In genomic region chrX:4735299-4735698, GRCh38 we compare ENCODE assay signal across 27 cellular contexts.
"Had no signal": no experiment of that assay in that cellular context is flagged by ENCODE, and none has a peak within 500 bp of the region (broad histone marks: within the 10 kb centered on the region; RNA-seq: fewer than 3 reads in every experiment).

No MANE protein-coding gene starts in this region.

- H3K4me1 Mint-ChIP-seq: natural killer cell; nephron; neural progenitor cell; stimulated activated effector memory CD8-positive, alpha-beta T cell treated with anti-CD3 and anti-CD28 coated beads, Interleukin-12 subunit alpha, Interleukin-12 subunit beta, amount 100 ng/mL, for 72 hours; stimulated activated naive B cell treated with anti-CD40 and anti-IgM and Interleukin-4, amounts not matched to agents 10 μg/mL and 1 μg/mL and 100 μg/mL, for 72 hours had no signal

- DNase-seq: natural killer cell; occipital lobe; ovary; posterior cingulate gyrus; psoas muscle; right cardiac atrium; stimulated activated CD4-positive, alpha-beta T cell treated with anti-CD3 and anti-CD28 coated beads, Interleukin-15, amount 100 ng/mL, for 24 hours; stimulated activated CD4-positive, alpha-beta T cell treated with anti-CD3 and anti-CD28 coated beads, Interleukin-2, amount 100 ng/mL, for 24 hours; stimulated activated CD4-positive, alpha-beta T cell treated with anti-CD3 and anti-CD28 coated beads, Interleukin-2, amount 100 ng/mL, for 48 hours; stimulated activated CD4-positive, alpha-beta T cell treated with anti-CD3 and anti-CD28 coated beads, Interleukin-4, amount 100 ng/mL, for 24 hours; stimulated activated naive B cell treated with anti-CD40 and anti-IgM and Interleukin-4, amounts not matched to agents 10 μg/mL and 1 μg/mL and 100 μg/mL, for 72 hours; stimulated activated naive CD4-positive, alpha-beta T cell treated with Interleukin-2 at 50 U/mL for 16 hours; stomach; thyroid gland; trophoblast cell; upper lobe of left lung had no signal

- H3K9me3 Mint-ChIP-seq: neural progenitor cell; stimulated activated effector memory CD8-positive, alpha-beta T cell treated with anti-CD3 and anti-CD28 coated beads, Interleukin-12 subunit alpha, Interleukin-12 subunit beta, amount 100 ng/mL, for 72 hours; stimulated activated naive CD8-positive, alpha-beta T cell treated with anti-CD3 and anti-CD28 coated beads, Interleukin-15, Interleukin-2, amounts not matched to agents 100 ng/mL and 50 ng/mL, for 24 hours had no signal

- H3K4me3 Mint-ChIP-seq: natural killer cell; nephron; neural progenitor cell; stimulated activated effector memory CD8-positive, alpha-beta T cell treated with anti-CD3 and anti-CD28 coated beads, Interleukin-12 subunit alpha, Interleukin-12 subunit beta, amount 100 ng/mL, for 72 hours; stimulated activated naive B cell treated with anti-CD40 and anti-IgM and Interleukin-4, amounts not matched to agents 10 μg/mL and 1 μg/mL and 100 μg/mL, for 72 hours; stimulated activated naive CD8-positive, alpha-beta T cell treated with anti-CD3 and anti-CD28 coated beads, Interleukin-15, Interleukin-2, amounts not matched to agents 100 ng/mL and 50 ng/mL, for 24 hours had no signal

- H2AFZ ChIP-seq: neural progenitor cell, parathyroid adenoma had no signal

- H3K36me3 ChIP-seq: neural progenitor cell, ovary, stomach, thoracic aorta, thyroid gland, tibial nerve, upper lobe of left lung, vagina had no signal

- H3K36me3 Mint-ChIP-seq: natural killer cell; neural progenitor cell; stimulated activated effector memory CD8-positive, alpha-beta T cell treated with anti-CD3 and anti-CD28 coated beads, Interleukin-12 subunit alpha, Interleukin-12 subunit beta, amount 100 ng/mL, for 72 hours; stimulated activated naive B cell treated with anti-CD40 and anti-IgM and Interleukin-4, amounts not matched to agents 10 μg/mL and 1 μg/mL and 100 μg/mL, for 72 hours had no signal

- H3K4me1 ChIP-seq: neural progenitor cell, parathyroid adenoma, psoas muscle, stomach, thyroid gland, tibial nerve, upper lobe of left lung, vagina had no signal

- H3K27me3 ChIP-seq: neural progenitor cell, ovary, stomach, thyroid gland, tibial nerve, upper lobe of left lung, vagina had no signal

- H3K79me2 ChIP-seq: parathyroid adenoma had no signal

- H3K4me3 ChIP-seq: neural progenitor cell, ovary, psoas muscle, skin epidermis, stomach, thoracic aorta, thyroid gland, tibial nerve, upper lobe of left lung, vagina had no signal

- H3K9ac ChIP-seq: neural progenitor cell, parathyroid adenoma had no signal

- H3K27me3 Mint-ChIP-seq: progenitor cell of endocrine pancreas; stimulated activated naive B cell treated with anti-CD40 and anti-IgM and Interleukin-4, amounts not matched to agents 10 μg/mL and 1 μg/mL and 100 μg/mL, for 72 hours; stimulated activated naive CD8-positive, alpha-beta T cell treated with anti-CD3 and anti-CD28 coated beads, Interleukin-15, Interleukin-2, amounts not matched to agents 100 ng/mL and 50 ng/mL, for 24 hours had no signal

- H3K9me3 ChIP-seq: ovary, psoas muscle, stomach, thoracic aorta, thyroid gland, tibial nerve, upper lobe of left lung, vagina had no signal

- H3K27ac Mint-ChIP-seq: natural killer cell; nephron; neural progenitor cell; progenitor cell of endocrine pancreas; stimulated activated effector memory CD8-positive, alpha-beta T cell treated with anti-CD3 and anti-CD28 coated beads, Interleukin-12 subunit alpha, Interleukin-12 subunit beta, amount 100 ng/mL, for 72 hours; stimulated activated naive B cell treated with anti-CD40 and anti-IgM and Interleukin-4, amounts not matched to agents 10 μg/mL and 1 μg/mL and 100 μg/mL, for 72 hours; stimulated activated naive CD8-positive, alpha-beta T cell treated with anti-CD3 and anti-CD28 coated beads, Interleukin-15, Interleukin-2, amounts not matched to agents 100 ng/mL and 50 ng/mL, for 24 hours had no signal

- H3K27ac ChIP-seq: neural progenitor cell, ovary, parathyroid adenoma, psoas muscle, skin epidermis, stomach, thoracic aorta, thyroid gland, tibial nerve, upper lobe of left lung, vagina had no signal

- H3K4me2 ChIP-seq: neural progenitor cell had no signal

- ATAC-seq: natural killer cell; psoas muscle; right cardiac atrium; sciatic nerve; stimulated activated effector memory CD8-positive, alpha-beta T cell treated with anti-CD3 and anti-CD28 coated beads, Interleukin-12 subunit alpha, Interleukin-12 subunit beta, amount 100 ng/mL, for 72 hours; stimulated activated naive B cell treated with anti-CD40 and anti-IgM and Interleukin-4, amounts not matched to agents 10 μg/mL and 1 μg/mL and 100 μg/mL, for 72 hours had no signal
